ENCODE assay signal across 8 cellular contexts in genomic region chr20:34834459-34834893, GRCh38. TPM values are rescaled to one million over a fixed set of nuclear protein-coding genes. Genes with fewer than 3 reads are reported as not detected.
A peak's percentile ranks its signal among the peaks of the same experiment; 100 is the strongest.
DNase-seq lines count a peak whose midpoint lies in the region; ATAC-seq and TF ChIP-seq lines count a peak whose summit lies in the region.

No MANE protein-coding gene starts in this region.

- peak; percentile 30 to 43 for ATAC-seq in naive B cell (ENCODE audit: low read depth in 2 of 2)
- no peak for ATAC-seq in HG03460 (IDR thresholded peaks at IDR 0.05; ENCODE audit: unreplicated experiment)
- no peak for ATAC-seq in HG02763 (IDR thresholded peaks at IDR 0.05; ENCODE audit: unreplicated experiment)
- ATAC-seq in GM21737 (IDR thresholded peaks at IDR 0.05; ENCODE audit: unreplicated experiment), result no peak

- no peaks in the 10 kb centered on the region for H3K9me3 Mint-ChIP-seq in CD4-positive, alpha-beta memory T cell
- H3K9me3 Mint-ChIP-seq in HFFc6 (no peaks in the 10 kb centered on the region), naive B cell (no peaks in the 10 kb centered on the region)

- no peak overlapping the region for H3K4me3 Mint-ChIP-seq in CD4-positive, alpha-beta memory T cell
- H3K4me3 Mint-ChIP-seq in HFFc6, result peak overlapping the region; percentile 68
- H3K4me3 Mint-ChIP-seq in naive B cell, result no peak overlapping the region

- POLR2A ChIA-PET in CD4-positive, alpha-beta memory T cell (lab: Charles Lee; ENCODE audit: partially characterized antibody), result no interaction called here

- intact Hi-C loops in CD4-positive, alpha-beta memory T cell (cut with micrococcal nuclease), result loop anchor here (1.0 to 2.0 kb wide), 3 partner anchors 126 to 612 kb away; no protein-coding TSS in a partner anchor

- no peak overlapping the region for H3K4me3 ChIP-seq in CD4-positive, alpha-beta memory T cell (ENCODE audit: low read length in 2 of 2)

- no peaks in the 10 kb centered on the region for H3K36me3 ChIP-seq in CD4-positive, alpha-beta memory T cell (ENCODE audit: insufficient read depth, low read length)

- CTCF ChIA-PET in CD4-positive, alpha-beta memory T cell (lab: Charles Lee; ENCODE audit: partially characterized antibody), result interaction anchor here (0.7 to 2.1 kb wide), 14 partner anchors 10 to 1245 kb away, joined by 3 to 11 read pairs (median 3); no protein-coding TSS in a partner anchor

- H3K36me3 Mint-ChIP-seq in CD4-positive, alpha-beta memory T cell, result no peaks in the 10 kb centered on the region
- H3K36me3 Mint-ChIP-seq in HFFc6 (ENCODE audit: low read depth), result no peaks in the 10 kb centered on the region
- no peaks in the 10 kb centered on the region for H3K36me3 Mint-ChIP-seq in naive B cell

- peaks cover 0 to 6% (median 2%) of the 10 kb centered on the region in 4 donors for H3K4me1 Mint-ChIP-seq in CD4-positive, alpha-beta memory T cell
- H3K4me1 Mint-ChIP-seq in HFFc6 (ENCODE audit: low read depth) (0 out of 2 replicates have a peak, but pooled peaks cover 6% of the 10 kb centered on the region), naive B cell (peaks cover 0 to 6% (median 2%) of the 10 kb centered on the region in 3 donors)

- H3K27me3 Mint-ChIP-seq in CD4-positive, alpha-beta memory T cell, result peaks cover 8 to 12% of the 10 kb centered on the region in 2 donors
- H3K27me3 Mint-ChIP-seq in HFFc6 (ENCODE audit: insufficient read depth), result peaks cover 20% of the 10 kb centered on the region
- peaks cover 8 to 13% (median 9%) of the 10 kb centered on the region in 3 donors for H3K27me3 Mint-ChIP-seq in naive B cell

- no peak overlapping the region for H3K27ac Mint-ChIP-seq in CD4-positive, alpha-beta memory T cell
- H3K27ac Mint-ChIP-seq in HFFc6, result no peak overlapping the region
- peak overlapping the region in 1 of 6 donors; percentile 76 for H3K27ac Mint-ChIP-seq in naive B cell

- H3K4me1 ChIP-seq in CD4-positive, alpha-beta memory T cell (ENCODE audit: insufficient read depth, low read length), result no peaks in the 10 kb centered on the region

- H3K27ac ChIP-seq in CD4-positive, alpha-beta memory T cell (ENCODE audit: low read depth, low read length), result no peak overlapping the region

- peak; percentile 77 for TF ChIP-seq CTCF in HFFc6 (IDR thresholded peaks at IDR 0.05)

- H3K9me3 ChIP-seq in CD4-positive, alpha-beta memory T cell (ENCODE audit: control insufficient read depth in 1 of 2, low read length in 2 of 2), result no peaks in the 10 kb centered on the region

- DNase-seq in CD4-positive, alpha-beta memory T cell, result peak in 4 of 5 donors; percentile 40 to 56 (median 47)
- DNase-seq in HFFc6 (peak; percentile 44), NCI-H69 (lab: John Stamatoyannopoulos, UW) (peak; percentile 77), dermis blood vessel endothelial cell (peak; percentile 64), naive B cell (peak; percentile 46)

- no peaks in the 10 kb centered on the region for H3K27me3 ChIP-seq in CD4-positive, alpha-beta memory T cell (ENCODE audit: insufficient read depth, low read length)

RNA-seq across cellular contexts. Expression of gene NCOA6, which starts 9.0 kb away (rescaled TPM):
- 10 to 100 TPM; 29.5 to 29.9 TPM for total RNA-seq in CD4-positive, alpha-beta memory T cell
- 10 to 100 TPM in 1 of 2 donors, under 1 TPM in 1; 0.60 to 12.9 TPM for polyA plus RNA-seq in CD4-positive, alpha-beta memory T cell
- total RNA-seq in HFFc6 (2021; fragmentation: NEBNext Ultra II Directional; extraction: Animal tissue kit (Norgen Biotek cat#: 25700)), result 10 to 100 TPM; 17.6 to 21.0 (median 18.4) TPM
- total RNA-seq in dermis blood vessel endothelial cell, result 6.8 and 7.8 TPM in 2 replicates
- polyA plus RNA-seq in naive B cell (ENCODE audit: low read depth in 6 of 6), result 10 to 100 TPM in 1 of 6 donors, 1 to 10 TPM in 4, under 1 TPM in 1; 0.74 to 13.5 (median 4.4) TPM

RNA-seq across cellular contexts. Expression of gene GGT7, which starts 38.2 kb away (rescaled TPM):
- total RNA-seq in CD4-positive, alpha-beta memory T cell, result 10 to 100 TPM; 35.3 to 37.2 TPM
- 1 to 10 TPM; 2.0 to 5.7 TPM for polyA plus RNA-seq in CD4-positive, alpha-beta memory T cell
- total RNA-seq in HFFc6 (2021; fragmentation: NEBNext Ultra II Directional; extraction: Animal tissue kit (Norgen Biotek cat#: 25700)), result 10 to 100 TPM; 13.3 to 17.3 (median 16.1) TPM
- 4.4 and 7.3 TPM in 2 replicates for total RNA-seq in dermis blood vessel endothelial cell
- 1 to 10 TPM; 2.6 to 6.2 (median 4.2) TPM for polyA plus RNA-seq in naive B cell (ENCODE audit: low read depth in 6 of 6)

RNA-seq across cellular contexts. Expression of gene ACSS2, which starts 41.9 kb away (rescaled TPM):
- total RNA-seq in CD4-positive, alpha-beta memory T cell, result 10 to 100 TPM; 19.8 to 24.3 TPM
- 10 to 100 TPM; 11.4 to 14.1 TPM for polyA plus RNA-seq in CD4-positive, alpha-beta memory T cell
- 10 to 100 TPM; 13.2 to 18.0 (median 15.5) TPM for total RNA-seq in HFFc6 (2021; fragmentation: NEBNext Ultra II Directional; extraction: Animal tissue kit (Norgen Biotek cat#: 25700))
- total RNA-seq in dermis blood vessel endothelial cell, result 72.3 and 102 TPM in 2 replicates
- polyA plus RNA-seq in naive B cell (ENCODE audit: low read depth in 6 of 6), result 10 to 100 TPM in 1 of 6 donors, 1 to 10 TPM in 5; 4.8 to 20.1 (median 5.7) TPM

Comparison
In these comparisons a context has a peak if more than half of its experiments do, and no peak if none do; other contexts are left out.
1. ATAC-seq: peak in naive B cell (2 of 2); none in HG03460 (single experiment), HG02763 (single experiment) and GM21737 (single experiment).
2. Peak in every context shown above with its lines, with median percentiles within 50 percentile points of each other: DNase-seq.